1 cellular context compared by ENCODE assay signal in genomic region chr17:17538417-17539391, GRCh38.
A peak's percentile ranks its signal among the peaks of the same experiment; 100 is the strongest.
TF ChIP-seq lines count a peak whose summit lies in the region.

No MANE protein-coding gene starts in this region.

TF ChIP-seq in HepG2, 621 proteins besides CTCF, POLR2A, EP300 and RAD21 (continued from another document and continues in another):
- peak; percentile 63 for TF ChIP-seq MAX (IDR thresholded peaks at IDR 0.05)
- no peak for TF ChIP-seq ZNF256 (CRISPR knock-in tag; conservative IDR thresholded peaks at IDR 0.05)
- no peak for TF ChIP-seq POLR2G (IDR thresholded peaks at IDR 0.05; ENCODE audit: low read depth, low read length)
- peak; percentile 72; the same call in 1 of the 2 replicates for TF ChIP-seq ZBTB25 (CRISPR knock-in tag; IDR thresholded peaks at IDR 0.05)
- peak; percentile 57 for TF ChIP-seq CEBPG (CRISPR knock-in tag; IDR thresholded peaks at IDR 0.05)
- TF ChIP-seq CBX1 (IDR thresholded peaks at IDR 0.05; ENCODE audit: low read depth), result peak; percentile 37
- peak; percentile 38; the same call in 1 of the 2 replicates for TF ChIP-seq TOE1 (CRISPR knock-in tag; IDR thresholded peaks at IDR 0.05)
- TF ChIP-seq PHF21A (CRISPR knock-in tag; IDR thresholded peaks at IDR 0.05), result peak; percentile 70; the same call in 1 of the 2 replicates
- no peak for TF ChIP-seq ZNF572 (CRISPR knock-in tag; IDR thresholded peaks at IDR 0.05)
- TF ChIP-seq SKI (IDR thresholded peaks at IDR 0.05; ENCODE audit: partially characterized antibody), result peak; percentile 96
- peak; percentile 34; the same call in 1 of the 2 replicates for TF ChIP-seq NFYC (CRISPR knock-in tag; IDR thresholded peaks at IDR 0.05)
- no peak for TF ChIP-seq SUZ12 (IDR thresholded peaks at IDR 0.05; ENCODE audit: low read depth, low read length)
- TF ChIP-seq, protein P1, sequence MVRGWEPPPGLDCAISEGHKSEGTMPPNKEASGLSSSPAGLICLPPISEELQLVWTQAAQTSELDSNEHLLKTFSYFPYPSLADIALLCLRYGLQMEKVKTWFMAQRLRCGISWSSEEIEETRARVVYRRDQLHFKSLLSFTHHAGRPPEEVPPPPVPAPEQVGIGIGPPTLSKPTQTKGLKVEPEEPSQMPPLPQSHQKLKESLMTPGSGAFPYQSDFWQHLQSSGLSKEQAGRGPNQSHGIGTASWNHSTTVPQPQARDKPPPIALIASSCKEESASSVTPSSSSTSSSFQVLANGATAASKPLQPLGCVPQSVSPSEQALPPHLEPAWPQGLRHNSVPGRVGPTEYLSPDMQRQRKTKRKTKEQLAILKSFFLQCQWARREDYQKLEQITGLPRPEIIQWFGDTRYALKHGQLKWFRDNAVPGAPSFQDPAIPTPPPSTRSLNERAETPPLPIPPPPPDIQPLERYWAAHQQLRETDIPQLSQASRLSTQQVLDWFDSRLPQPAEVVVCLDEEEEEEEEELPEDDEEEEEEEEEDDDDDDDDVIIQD (CRISPR knock-in tag; IDR thresholded peaks at IDR 0.05; ENCODE audit: low read depth), result peak; percentile 44; the same call in 1 of the 2 replicates
- TF ChIP-seq ZFX (CRISPR knock-in tag; IDR thresholded peaks at IDR 0.05; ENCODE audit: low read depth), result no peak
- no peak for TF ChIP-seq ZNF138 (CRISPR knock-in tag; IDR thresholded peaks at IDR 0.05; ENCODE audit: low read depth)
- peak; percentile 97 for TF ChIP-seq PAXIP1 (CRISPR knock-in tag; conservative IDR thresholded peaks at IDR 0.05)
- TF ChIP-seq MAF1 (CRISPR knock-in tag; IDR thresholded peaks at IDR 0.05; ENCODE audit: borderline replicate concordance), result no peak
- no peak for TF ChIP-seq GTF2F1 (IDR thresholded peaks at IDR 0.05; ENCODE audit: low read length)
- no peak for TF ChIP-seq SP1 (IDR thresholded peaks at IDR 0.05)
- 0 out of 2 replicates have a peak, but pooled peaks have one; percentile 19 for TF ChIP-seq SP1 (CRISPR knock-in tag; IDR thresholded peaks at IDR 0.05)
- no peak for TF ChIP-seq ZNF143 (CRISPR knock-in tag; IDR thresholded peaks at IDR 0.05)
- no peak for TF ChIP-seq KMT2B (CRISPR knock-in tag; IDR thresholded peaks at IDR 0.05)
- peak; percentile 95 for TF ChIP-seq MIXL1 (CRISPR knock-in tag; IDR thresholded peaks at IDR 0.05)
- no peak for TF ChIP-seq ZKSCAN5 (CRISPR knock-in tag; IDR thresholded peaks at IDR 0.05)
- no peak for TF ChIP-seq TAF15 (IDR thresholded peaks at IDR 0.05; ENCODE audit: low read depth, low read length, poor library complexity, severe bottlenecking)
- peak; percentile 90 for TF ChIP-seq TBX2 (CRISPR knock-in tag; IDR thresholded peaks at IDR 0.05; ENCODE audit: borderline replicate concordance)
- TF ChIP-seq MLLT10 (CRISPR knock-in tag; IDR thresholded peaks at IDR 0.05), result no peak
- TF ChIP-seq TEAD3 (CRISPR knock-in tag; optimal IDR thresholded peaks at IDR 0.05; ENCODE audit: borderline replicate concordance), result peak; percentile 64
- peak; percentile 79; the same call in 1 of the 2 replicates for TF ChIP-seq ETV5 (CRISPR knock-in tag; IDR thresholded peaks at IDR 0.05; ENCODE audit: borderline replicate concordance)
- TF ChIP-seq KDM2A (CRISPR knock-in tag; IDR thresholded peaks at IDR 0.05; ENCODE audit: borderline replicate concordance, low read depth), result peak; percentile 31; the same call in 1 of the 2 replicates
- peak; percentile 91 for TF ChIP-seq ASH2L (IDR thresholded peaks at IDR 0.05; ENCODE audit: insufficient read length, low read depth, low read length)
- TF ChIP-seq ZFP41 (CRISPR knock-in tag; IDR thresholded peaks at IDR 0.05; ENCODE audit: borderline replicate concordance), result no peak
- TF ChIP-seq RFXAP (CRISPR knock-in tag; IDR thresholded peaks at IDR 0.05; ENCODE audit: borderline replicate concordance), result no peak
- no peak for TF ChIP-seq ZNF891 (CRISPR knock-in tag; IDR thresholded peaks at IDR 0.05)
- peak; percentile 74; the same call in 1 of the 2 replicates for TF ChIP-seq DNMT3B (CRISPR knock-in tag; conservative IDR thresholded peaks at IDR 0.05)
- TF ChIP-seq GZF1 (CRISPR knock-in tag; IDR thresholded peaks at IDR 0.05), result 0 out of 2 replicates have a peak, but pooled peaks have one; percentile 49
- no peak for TF ChIP-seq ZSCAN29 (CRISPR knock-in tag; conservative IDR thresholded peaks at IDR 0.05)
- TF ChIP-seq FOXP1 (IDR thresholded peaks at IDR 0.05), result no peak
- TF ChIP-seq FOXP1 (CRISPR knock-in tag; IDR thresholded peaks at IDR 0.05), result peak; percentile 94
- peak; percentile 94 for TF ChIP-seq SOX5 (CRISPR knock-in tag; IDR thresholded peaks at IDR 0.05; ENCODE audit: borderline replicate concordance)
- TF ChIP-seq HIVEP1 (CRISPR knock-in tag; IDR thresholded peaks at IDR 0.05), result no peak
- TF ChIP-seq TOPORS (CRISPR knock-in tag; IDR thresholded peaks at IDR 0.05), result 0 out of 2 replicates have a peak, but pooled peaks have one; percentile 57
- no peak for TF ChIP-seq ZNF431 (CRISPR knock-in tag; IDR thresholded peaks at IDR 0.05; ENCODE audit: borderline replicate concordance, low read depth)
- no peak for TF ChIP-seq SYNCRIP (IDR thresholded peaks at IDR 0.05; ENCODE audit: insufficient read depth, low read depth, low read length)
- TF ChIP-seq KDM6A (CRISPR knock-in tag; IDR thresholded peaks at IDR 0.05; ENCODE audit: low read depth), result peak; percentile 91
- peak; percentile 84; the same call in 1 of the 2 replicates for TF ChIP-seq ZNF124 (CRISPR knock-in tag; IDR thresholded peaks at IDR 0.05)
- TF ChIP-seq HES4 (CRISPR knock-in tag; IDR thresholded peaks at IDR 0.05; ENCODE audit: borderline replicate concordance), result no peak
- TF ChIP-seq TFAP4 (IDR thresholded peaks at IDR 0.05; ENCODE audit: borderline replicate concordance, low read depth), result peak; percentile 91
- no peak for TF ChIP-seq JARID2 (CRISPR knock-in tag; IDR thresholded peaks at IDR 0.05; ENCODE audit: insufficient replicate concordance)
- no peak for TF ChIP-seq ZMYM4 (CRISPR knock-in tag; IDR thresholded peaks at IDR 0.05)
- peak; percentile 94 for TF ChIP-seq NFIC (IDR thresholded peaks at IDR 0.05; ENCODE audit: low read length)
- TF ChIP-seq TCF7 (IDR thresholded peaks at IDR 0.05; ENCODE audit: low read depth), result peak; percentile 90
- TF ChIP-seq ZNF280D (CRISPR knock-in tag; IDR thresholded peaks at IDR 0.05), result peak; percentile 92
- no peak for TF ChIP-seq ELF4 (CRISPR knock-in tag; IDR thresholded peaks at IDR 0.05; ENCODE audit: borderline replicate concordance)
- peak; percentile 97 for TF ChIP-seq SIX4 (CRISPR knock-in tag; IDR thresholded peaks at IDR 0.05)
- 0 out of 2 replicates have a peak, but pooled peaks have one; percentile 58 for TF ChIP-seq MIER2 (CRISPR knock-in tag; IDR thresholded peaks at IDR 0.05)
- peak; percentile 68; the same call in 1 of the 2 replicates for TF ChIP-seq ZNF292 (CRISPR knock-in tag; IDR thresholded peaks at IDR 0.05; ENCODE audit: borderline replicate concordance, low read depth)
- TF ChIP-seq, protein P2, sequence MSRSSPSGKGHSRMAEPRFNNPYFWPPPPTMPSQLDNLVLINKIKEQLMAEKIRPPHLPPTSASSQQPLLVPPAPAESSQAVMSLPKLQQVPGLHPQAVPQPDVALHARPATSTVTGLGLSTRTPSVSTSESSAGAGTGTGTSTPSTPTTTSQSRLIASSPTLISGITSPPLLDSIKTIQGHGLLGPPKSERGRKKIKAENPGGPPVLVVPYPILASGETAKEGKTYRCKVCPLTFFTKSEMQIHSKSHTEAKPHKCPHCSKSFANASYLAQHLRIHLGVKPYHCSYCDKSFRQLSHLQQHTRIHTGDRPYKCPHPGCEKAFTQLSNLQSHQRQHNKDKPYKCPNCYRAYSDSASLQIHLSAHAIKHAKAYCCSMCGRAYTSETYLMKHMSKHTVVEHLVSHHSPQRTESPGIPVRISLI (CRISPR knock-in tag; IDR thresholded peaks at IDR 0.05; ENCODE audit: borderline replicate concordance), result no peak
- peak; percentile 81 for TF ChIP-seq SOX13 (IDR thresholded peaks at IDR 0.05)
- TF ChIP-seq SOX13 (CRISPR knock-in tag; conservative IDR thresholded peaks at IDR 0.05 in 1 of 2, IDR thresholded peaks at IDR 0.05 in 1 of 2), result peak in 1 of 2 experiments; percentile 93; a peak in 2 of 4 replicates
- peak; percentile 91 to 92 for TF ChIP-seq MAFK (conservative IDR thresholded peaks at IDR 0.05 in 1 of 2, IDR thresholded peaks at IDR 0.05 in 1 of 2; ENCODE audit: low read length in 2 of 2)
- TF ChIP-seq ZC3H13 (CRISPR knock-in tag; IDR thresholded peaks at IDR 0.05), result no peak
- peak; percentile 64 for TF ChIP-seq GATAD1 (CRISPR knock-in tag; IDR thresholded peaks at IDR 0.05)
- no peak for TF ChIP-seq ZFP36 (IDR thresholded peaks at IDR 0.05; ENCODE audit: borderline replicate concordance, low read depth, low read length, partially characterized antibody)
- TF ChIP-seq MED13 (CRISPR knock-in tag; IDR thresholded peaks at IDR 0.05), result no peak
- TF ChIP-seq ZSCAN12 (CRISPR knock-in tag; IDR thresholded peaks at IDR 0.05), result no peak
- TF ChIP-seq SMYD3 (CRISPR knock-in tag; IDR thresholded peaks at IDR 0.05), result peak; percentile 88
- TF ChIP-seq ZNF121 (CRISPR knock-in tag; IDR thresholded peaks at IDR 0.05), result peak; percentile 95
- TF ChIP-seq, protein P3, sequence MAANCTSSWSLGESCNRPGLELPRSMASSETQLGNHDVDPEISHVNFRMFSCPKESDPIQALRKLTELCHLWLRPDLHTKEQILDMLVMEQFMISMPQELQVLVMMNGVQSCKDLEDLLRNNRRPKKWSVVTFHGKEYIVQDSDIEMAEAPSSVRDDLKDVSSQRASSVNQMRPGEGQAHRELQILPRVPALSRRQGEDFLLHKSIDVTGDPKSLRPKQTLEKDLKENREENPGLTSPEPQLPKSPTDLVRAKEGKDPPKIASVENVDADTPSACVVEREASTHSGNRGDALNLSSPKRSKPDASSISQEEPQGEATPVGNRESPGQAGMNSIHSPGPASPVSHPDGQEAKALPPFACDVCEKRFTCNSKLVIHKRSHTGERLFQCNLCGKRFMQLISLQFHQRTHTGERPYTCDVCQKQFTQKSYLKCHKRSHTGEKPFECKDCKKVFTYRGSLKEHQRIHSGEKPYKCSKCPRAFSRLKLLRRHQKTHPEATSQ (CRISPR knock-in tag; IDR thresholded peaks at IDR 0.05; ENCODE audit: borderline replicate concordance), result 0 out of 2 replicates have a peak, but pooled peaks have one; percentile 56
- no peak for TF ChIP-seq ZNF563 (CRISPR knock-in tag; IDR thresholded peaks at IDR 0.05)
